ENCODE assay signal across 8 cellular contexts in the genomic region with DNA sequence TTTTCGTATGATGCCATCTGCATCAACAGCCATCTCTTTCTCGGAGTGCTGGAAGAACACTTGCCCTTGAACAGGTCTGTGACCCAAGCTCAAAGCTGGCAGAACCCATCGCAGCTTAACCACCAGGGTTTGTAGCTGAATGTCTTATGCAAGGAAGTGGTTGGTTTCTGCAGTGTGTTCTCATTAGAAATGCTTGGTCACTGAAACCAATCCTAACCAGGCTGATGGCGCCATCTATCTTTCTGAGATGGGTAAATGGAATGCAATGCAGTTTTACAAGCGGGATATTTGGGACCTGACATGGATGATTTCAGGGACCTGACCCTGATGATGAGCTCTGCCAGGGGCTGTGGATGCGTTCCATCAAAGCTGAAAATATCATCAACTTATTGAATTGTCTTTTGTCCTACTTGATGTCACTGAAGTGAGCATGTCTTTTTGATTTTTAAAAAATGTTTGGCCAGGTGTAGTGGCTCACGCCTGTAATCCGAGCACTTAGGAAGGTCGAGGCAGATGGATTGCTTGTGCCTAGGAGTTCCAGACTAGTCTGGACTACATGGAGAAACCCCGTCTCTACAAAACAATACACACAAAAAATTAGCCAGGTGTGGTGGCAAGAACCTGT. TPM values are rescaled to one million over a fixed set of nuclear protein-coding genes. Genes with fewer than 3 reads are reported as not detected.
DNase-seq lines count a peak whose midpoint lies in the region; ATAC-seq and TF ChIP-seq lines count a peak whose summit lies in the region.

No MANE protein-coding gene starts in this region.

- H3K4me1 ChIP-seq in body of pancreas: no peaks in the 10 kb centered on the region

- no peaks in the 10 kb centered on the region for H3K9me3 ChIP-seq in body of pancreas

- no peak overlapping the region for H3K4me3 ChIP-seq in body of pancreas
- no peak overlapping the region for H3K4me3 ChIP-seq in kidney epithelial cell (ENCODE audit: low read depth, low read length)

- no peaks in the 10 kb centered on the region for H3K36me3 ChIP-seq in body of pancreas (replicated peaks in 1 of 2; ENCODE audit: insufficient read depth in 1 of 2, low read depth in 2 of 2)
- H3K36me3 ChIP-seq in kidney epithelial cell (ENCODE audit: control insufficient read depth, insufficient read depth, low read length): no peaks in the 10 kb centered on the region

- DNase-seq in stimulated activated naive CD8-positive, alpha-beta T cell treated with anti-CD3 and anti-CD28 coated beads, Interleukin-15, amount 100 ng/mL, for 72 hours: peak; percentile 19 to 33
- DNase-seq in stimulated activated naive CD8-positive, alpha-beta T cell treated with anti-CD3 and anti-CD28 coated beads, Interleukin-15, Interleukin-2, amounts not matched to agents 100 U/mL and 50 U/mL, for 24 hours: no peak
- DNase-seq in NCI-H510A (lab: John Stamatoyannopoulos, UW) (peak; percentile 22), body of pancreas (peak; percentile 19 to 42 (median 28)), kidney epithelial cell (ENCODE audit: low read depth) (no peak)
- no peak for DNase-seq in stimulated activated CD4-positive, alpha-beta T cell treated with anti-CD3 and anti-CD28 coated beads, Interleukin-4, amount 100 ng/mL, for 4 hours

- H3K9me3 Mint-ChIP-seq in stimulated activated naive CD8-positive, alpha-beta T cell treated with anti-CD3 and anti-CD28 coated beads, Interleukin-15, amount 100 ng/mL, for 72 hours: no peaks in the 10 kb centered on the region

- H3K27me3 ChIP-seq in body of pancreas: peaks cover 0 to 5% of the 10 kb centered on the region in 2 donors
- H3K27me3 ChIP-seq in kidney epithelial cell (ENCODE audit: control insufficient read depth, insufficient read depth, low read length): no peaks in the 10 kb centered on the region

- H3K27ac ChIP-seq in body of pancreas: no peak overlapping the region

- H3K4me3 Mint-ChIP-seq in stimulated activated naive CD8-positive, alpha-beta T cell treated with anti-CD3 and anti-CD28 coated beads, Interleukin-15, amount 100 ng/mL, for 72 hours: no peak overlapping the region

- WGBS in body of pancreas, 2 donors: 27 to 30% methylated on average over 10 of the region's 10 CpGs

- peak; percentile 78 for ATAC-seq in stimulated activated naive CD8-positive, alpha-beta T cell treated with anti-CD3 and anti-CD28 coated beads, Interleukin-15, amount 100 ng/mL, for 72 hours
- no peak for ATAC-seq in stimulated activated naive CD8-positive, alpha-beta T cell treated with anti-CD3 and anti-CD28 coated beads, Interleukin-15, Interleukin-2, amounts not matched to agents 100 U/mL and 50 U/mL, for 24 hours
- peak; percentile 61 for ATAC-seq in HG02610 (IDR thresholded peaks at IDR 0.05; ENCODE audit: unreplicated experiment)
- peak; percentile 62 for ATAC-seq in body of pancreas
- ATAC-seq in HG03439 (IDR thresholded peaks at IDR 0.05; ENCODE audit: unreplicated experiment): no peak

- intact Hi-C loops in body of pancreas (cut with DNase I): no loop called here

- H3K4me1 Mint-ChIP-seq in stimulated activated naive CD8-positive, alpha-beta T cell treated with anti-CD3 and anti-CD28 coated beads, Interleukin-15, amount 100 ng/mL, for 72 hours: peaks cover 7% of the 10 kb centered on the region

- TF ChIP-seq CTCF in body of pancreas (IDR thresholded peaks at IDR 0.05) (peak; percentile 19 to 64 (median 56)), kidney epithelial cell (IDR thresholded peaks at IDR 0.05; ENCODE audit: insufficient read depth, low read length, poor library complexity, severe bottlenecking) (peak; percentile 62)

- H3K27me3 Mint-ChIP-seq in stimulated activated naive CD8-positive, alpha-beta T cell treated with anti-CD3 and anti-CD28 coated beads, Interleukin-15, amount 100 ng/mL, for 72 hours: peaks cover 57% of the 10 kb centered on the region

- H3K27ac Mint-ChIP-seq in stimulated activated naive CD8-positive, alpha-beta T cell treated with anti-CD3 and anti-CD28 coated beads, Interleukin-15, amount 100 ng/mL, for 72 hours: no peak overlapping the region

- no peak for TF ChIP-seq POLR2A in body of pancreas (IDR thresholded peaks at IDR 0.05)

RNA-seq across cellular contexts. Expression of gene DMRT3, which starts 28.7 kb away (rescaled TPM):
- total RNA-seq in body of pancreas (not detected), kidney epithelial cell (0.25 and 0.34 TPM in 2 replicates)

RNA-seq across cellular contexts. Expression of gene DMRT2, which starts 45.0 kb away (rescaled TPM):
- total RNA-seq in body of pancreas: 1 to 10 TPM in 1 of 2 donors, not detected in 1; 4.0 TPM
- total RNA-seq in kidney epithelial cell: 0.17 TPM in 1 of 2 replicates, not detected in the other

Comparison
In these comparisons a context has a peak if more than half of its experiments do, and no peak if none do; other contexts are left out.
1. ATAC-seq: peak in stimulated activated naive CD8-positive, alpha-beta T cell treated with anti-CD3 and anti-CD28 coated beads, Interleukin-15, amount 100 ng/mL, for 72 hours (single experiment), HG02610 (single experiment) and body of pancreas (single experiment); none in stimulated activated naive CD8-positive, alpha-beta T cell treated with anti-CD3 and anti-CD28 coated beads, Interleukin-15, Interleukin-2, amounts not matched to agents 100 U/mL and 50 U/mL, for 24 hours (single experiment) and HG03439 (single experiment).
2. DNase-seq: peak in stimulated activated naive CD8-positive, alpha-beta T cell treated with anti-CD3 and anti-CD28 coated beads, Interleukin-15, amount 100 ng/mL, for 72 hours (2 of 2), NCI-H510A (single experiment) and body of pancreas (4 of 4); none in stimulated activated naive CD8-positive, alpha-beta T cell treated with anti-CD3 and anti-CD28 coated beads, Interleukin-15, Interleukin-2, amounts not matched to agents 100 U/mL and 50 U/mL, for 24 hours (single experiment), kidney epithelial cell (single experiment) and stimulated activated CD4-positive, alpha-beta T cell treated with anti-CD3 and anti-CD28 coated beads, Interleukin-4, amount 100 ng/mL, for 4 hours (0 of 2).